Comparison of ENCODE assay signal across 13 cellular contexts in the genomic region with DNA sequence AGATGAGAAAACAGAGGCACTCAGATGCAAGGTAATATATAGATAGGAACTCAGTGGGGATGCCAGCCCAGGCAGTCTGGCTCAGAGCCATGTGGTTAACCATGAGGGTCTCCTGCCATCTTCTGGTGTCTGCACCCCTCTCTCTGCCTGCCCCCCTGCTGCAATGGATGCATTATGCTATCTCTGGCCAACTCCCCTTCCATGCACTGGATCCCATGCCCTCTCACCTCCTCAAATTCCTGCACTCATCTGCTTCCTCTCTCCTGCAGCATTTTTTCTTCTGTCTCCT.
A peak's percentile ranks its signal among the peaks of the same experiment; 100 is the strongest.
DNase-seq lines count a peak whose midpoint lies in the region; ATAC-seq and TF ChIP-seq lines count a peak whose summit lies in the region.
"Had no signal": no experiment of that assay in that cellular context is flagged by ENCODE, and none has a peak within 500 bp of the region (broad histone marks: within the 10 kb centered on the region; RNA-seq: fewer than 3 reads in every experiment).

No MANE protein-coding gene starts in this region.

- H2BK120ac ChIP-seq in mesendoderm (ENCODE audit: low read depth, low read length): no peak overlapping the region

- no peaks in the 10 kb centered on the region for H3K36me3 ChIP-seq in DND-41 (ENCODE audit: insufficient read depth, low read length)
- H3K36me3 ChIP-seq in mesendoderm (ENCODE audit: control insufficient read depth, insufficient read depth, low read length): no peaks in the 10 kb centered on the region

- ATAC-seq in DND-41 (ENCODE audit: insufficient read depth, low read depth): peak; percentile 78
- ATAC-seq in GM18867 (IDR thresholded peaks at IDR 0.05; ENCODE audit: unreplicated experiment): peak; percentile 12
- no peak for ATAC-seq in activated T-helper 17 cell treated with anti-CD3 and anti-CD28 coated beads, Interleukin-2, amount 50 U/mL, for 72 hours (replicated peaks)
- ATAC-seq in HG03280 (IDR thresholded peaks at IDR 0.05; ENCODE audit: unreplicated experiment): no peak

- H3K9ac ChIP-seq in DND-41 (ENCODE audit: low read depth, low read length): no peak overlapping the region
- no peak overlapping the region for H3K9ac ChIP-seq in mesendoderm (ENCODE audit: low read length)

- no peak overlapping the region for H3K4me2 ChIP-seq in DND-41 (ENCODE audit: insufficient read depth, low read length)
- no peak overlapping the region for H3K4me2 ChIP-seq in mesendoderm (ENCODE audit: low read length)
- H3K4me2 ChIP-seq: GM23338 had no signal

- TF ChIP-seq POLR2A in NB4 (IDR thresholded peaks at IDR 0.05; ENCODE audit: extremely low read depth, insufficient read length): no peak

- no peak overlapping the region for H4K8ac ChIP-seq in mesendoderm (ENCODE audit: low read depth, low read length)

- H2AK5ac ChIP-seq in mesendoderm (ENCODE audit: low read length): no peak overlapping the region

- H2BK5ac ChIP-seq in mesendoderm (ENCODE audit: low read length): no peak overlapping the region

- no peak overlapping the region for H3K4me3 Mint-ChIP-seq in activated T-helper 17 cell treated with anti-CD3 and anti-CD28 coated beads, Interleukin-2, amount 50 U/mL, for 72 hours
- H3K4me3 Mint-ChIP-seq: CD4-positive, alpha-beta memory T cell; GM23338; H9 had no signal

- H3K36me3 Mint-ChIP-seq in activated T-helper 17 cell treated with anti-CD3 and anti-CD28 coated beads, Interleukin-2, amount 50 U/mL, for 72 hours (ENCODE audit: low read depth): no peaks in the 10 kb centered on the region
- H3K36me3 Mint-ChIP-seq: CD4-positive, alpha-beta memory T cell had no signal

- H3K27me3 ChIP-seq in DND-41 (ENCODE audit: insufficient read depth, low read length, poor library complexity) (no peaks in the 10 kb centered on the region), mesendoderm (ENCODE audit: insufficient read depth, low read length, poor library complexity) (no peaks in the 10 kb centered on the region)

- DNase-seq in DND-41: peak; percentile 37
- peak; percentile 7 for DNase-seq in NB4 (ENCODE audit: low read depth)
- peak; percentile 82 for DNase-seq in mesendoderm
- DNase-seq: C1 segment of cervical spinal cord, COR-L47, DMS53, DMS79 treated with DMSO at 0.1 percent for 48 hours had no signal

- H3K27ac ChIP-seq in DND-41 (ENCODE audit: low read length): no peak overlapping the region
- no peak overlapping the region for H3K27ac ChIP-seq in mesendoderm (ENCODE audit: low read depth, low read length)

- H3K56ac ChIP-seq in mesendoderm (ENCODE audit: low read length): no peak overlapping the region

- H3K4me1 ChIP-seq in DND-41 (ENCODE audit: insufficient read depth, low read length) (no peaks in the 10 kb centered on the region), mesendoderm (ENCODE audit: control insufficient read depth, low read depth, low read length) (peaks cover 9% of the 10 kb centered on the region)

- no peak overlapping the region for H2BK15ac ChIP-seq in mesendoderm (replicated peaks; ENCODE audit: low read depth)

- H4K20me1 ChIP-seq in DND-41 (ENCODE audit: insufficient read depth, low read length): no peaks in the 10 kb centered on the region

- H3K79me2 ChIP-seq in DND-41 (ENCODE audit: insufficient read depth, low read length) (no peaks in the 10 kb centered on the region), mesendoderm (ENCODE audit: control insufficient read depth, insufficient read depth, low read length) (no peaks in the 10 kb centered on the region)

- H3K27ac Mint-ChIP-seq in activated T-helper 17 cell treated with anti-CD3 and anti-CD28 coated beads, Interleukin-2, amount 50 U/mL, for 72 hours: no peak overlapping the region
- H3K27ac Mint-ChIP-seq: CD4-positive, alpha-beta memory T cell; GM23338; H9 had no signal

- H3K79me1 ChIP-seq in mesendoderm (ENCODE audit: low read length): no peaks in the 10 kb centered on the region

- H3K4me3 ChIP-seq in DND-41 (ENCODE audit: low read depth in 1 of 2, low read length in 2 of 2): no peak overlapping the region
- no peak overlapping the region for H3K4me3 ChIP-seq in NB4 (ENCODE audit: low read depth, low read length)
- no peak overlapping the region for H3K4me3 ChIP-seq in mesendoderm (ENCODE audit: low read length)
- H3K4me3 ChIP-seq: GM23338 had no signal

- H3K4ac ChIP-seq in mesendoderm (ENCODE audit: low read depth, low read length): no peak overlapping the region

- H4K5ac ChIP-seq in mesendoderm (ENCODE audit: low read length): no peak overlapping the region

- H3K9me3 Mint-ChIP-seq in activated T-helper 17 cell treated with anti-CD3 and anti-CD28 coated beads, Interleukin-2, amount 50 U/mL, for 72 hours: no peaks in the 10 kb centered on the region
- H3K9me3 Mint-ChIP-seq: CD4-positive, alpha-beta memory T cell had no signal

- TF ChIP-seq CTCF in DND-41 (IDR thresholded peaks at IDR 0.05; ENCODE audit: borderline replicate concordance, extremely low read depth, low read length, poor library complexity, severe bottlenecking) (peak; percentile 52), NB4 (IDR thresholded peaks at IDR 0.05; ENCODE audit: low read depth, low read length) (no peak)

- H3K18ac ChIP-seq in mesendoderm (ENCODE audit: low read length): no peak overlapping the region

- no peak overlapping the region for H3K23ac ChIP-seq in mesendoderm (ENCODE audit: low read length)

- no peaks in the 10 kb centered on the region for H3K9me3 ChIP-seq in DND-41 (ENCODE audit: insufficient read depth, low read length, severe bottlenecking)

- no peaks in the 10 kb centered on the region for H3K4me1 Mint-ChIP-seq in activated T-helper 17 cell treated with anti-CD3 and anti-CD28 coated beads, Interleukin-2, amount 50 U/mL, for 72 hours
- H3K4me1 Mint-ChIP-seq: CD4-positive, alpha-beta memory T cell; GM23338; H9 had no signal

- no peak overlapping the region for H2AFZ ChIP-seq in DND-41 (ENCODE audit: low read depth, low read length)
- H2AFZ ChIP-seq: GM23338 had no signal

- H3K27me3 Mint-ChIP-seq in activated T-helper 17 cell treated with anti-CD3 and anti-CD28 coated beads, Interleukin-2, amount 50 U/mL, for 72 hours: peaks cover 3% of the 10 kb centered on the region
- H3K27me3 Mint-ChIP-seq: CD4-positive, alpha-beta memory T cell had no signal

Comparison
In these comparisons a context has a peak if more than half of its experiments do, and no peak if none do; other contexts are left out.
1. ATAC-seq: peak in DND-41 (single experiment) and GM18867 (single experiment); none in activated T-helper 17 cell treated with anti-CD3 and anti-CD28 coated beads, Interleukin-2, amount 50 U/mL, for 72 hours (single experiment) and HG03280 (single experiment).
2. DNase-seq: peak in every context shown above with its lines; median percentile 82 in mesendoderm; 37 in DND-41; 7 in NB4.